ENCODE assay signal across 8 cellular contexts in genomic region chr1:67053535-67053784, GRCh38. TPM values are rescaled to one million over a fixed set of nuclear protein-coding genes. Genes with fewer than 3 reads are reported as not detected.
A peak's percentile ranks its signal among the peaks of the same experiment; 100 is the strongest.
DNase-seq lines count a peak whose midpoint lies in the region; ATAC-seq and TF ChIP-seq lines count a peak whose summit lies in the region.

No MANE protein-coding gene starts in this region.

- H3K4me1 ChIP-seq in iPS DF 6.9 (ENCODE audit: control insufficient read depth, insufficient read depth, low read length): no peaks in the 10 kb centered on the region
- H3K4me1 ChIP-seq in skeletal muscle satellite cell (ENCODE audit: control insufficient read depth, insufficient read depth, low read length): peaks cover 21% of the 10 kb centered on the region

- H3K9ac ChIP-seq in skeletal muscle satellite cell (ENCODE audit: low read depth, low read length): peak overlapping the region; percentile 91

- no peaks in the 10 kb centered on the region for H3K27me3 ChIP-seq in iPS DF 6.9 (ENCODE audit: control insufficient read depth, insufficient read depth, low read length)
- H3K27me3 ChIP-seq in skeletal muscle satellite cell (ENCODE audit: control insufficient read depth, insufficient read depth, low read length): no peaks in the 10 kb centered on the region

- in situ Hi-C loops in astrocyte of the cerebellum (cut with HindIII; ENCODE audit: low sequenced_read_pairs): no loop called here

- TF ChIP-seq CTCF in astrocyte of the cerebellum (IDR thresholded peaks at IDR 0.05; ENCODE audit: low read depth, low read length, missing control alignments): no peak

- H3K36me3 ChIP-seq in iPS DF 6.9 (ENCODE audit: control insufficient read depth, insufficient read depth, low read length) (no peaks in the 10 kb centered on the region), skeletal muscle satellite cell (ENCODE audit: insufficient read depth, low read length) (peaks cover 19% of the 10 kb centered on the region)

- peak; percentile 43 for ATAC-seq in GM18498 (IDR thresholded peaks at IDR 0.05; ENCODE audit: unreplicated experiment)
- peak; percentile 38 for ATAC-seq in GM21825 (IDR thresholded peaks at IDR 0.05; ENCODE audit: unreplicated experiment)

- no CpG with 5 or more reads among the region's 34 CpGs for WGBS in iPS DF 6.9 (ENCODE audit: insufficient coverage, insufficient read length)

- H3K9me3 ChIP-seq in iPS DF 6.9 (ENCODE audit: control insufficient read depth, insufficient read depth, low read length) (no peaks in the 10 kb centered on the region), skeletal muscle satellite cell (replicated peaks; ENCODE audit: low read length) (no peaks in the 10 kb centered on the region)

- no peak overlapping the region for H3K27ac ChIP-seq in iPS DF 6.9 (ENCODE audit: low read length)

- H3K4me3 ChIP-seq in astrocyte of the cerebellum (ENCODE audit: low read depth, low read length) (peak overlapping the region; percentile 83), iPS DF 6.9 (ENCODE audit: low read length) (peak overlapping the region; percentile 78; the same call in 1 of the 2 replicates), skeletal muscle satellite cell (ENCODE audit: low read length) (peak overlapping the region; percentile 91)

- H3K4me2 ChIP-seq in skeletal muscle satellite cell (ENCODE audit: low read length): peak overlapping the region; percentile 79

- DNase-seq in LoVo (ENCODE audit: low spot score): peak; percentile 50
- no peak for DNase-seq in astrocyte of the cerebellum (ENCODE audit: low read depth)
- no peak for DNase-seq in iPS DF 6.9 (ENCODE audit: low read depth, low spot score)
- DNase-seq in DMS79 (lab: John Stamatoyannopoulos, UW): no peak
- DNase-seq in inferior parietal cortex (ENCODE audit: extremely low spot score): no peak

RNA-seq across cellular contexts. Expression of gene SLC35D1, which starts 0.5 kb away (rescaled TPM):
- total RNA-seq in skeletal muscle satellite cell (2012; rRNA removed): 12.2 and 12.7 TPM in 2 replicates
